In genomic region chr19:8515317-8515716, GRCh38 we compare ENCODE assay signal across 10 cellular contexts. TPM values are rescaled to one million over a fixed set of nuclear protein-coding genes. Genes with fewer than 3 reads are reported as not detected.
DNase-seq lines count a peak whose midpoint lies in the region; ATAC-seq and TF ChIP-seq lines count a peak whose summit lies in the region.
"Had no signal": no experiment of that assay in that cellular context is flagged by ENCODE, and none has a peak within 500 bp of the region (broad histone marks: within the 10 kb centered on the region; RNA-seq: fewer than 3 reads in every experiment).

No MANE protein-coding gene starts in this region.

- H3K4me3 Mint-ChIP-seq in activated CD8-positive, alpha-beta T cell treated with anti-CD3 and anti-CD28 coated beads for 36 hours, result peak overlapping the region; percentile 88
- H3K4me3 Mint-ChIP-seq in central memory CD8-positive, alpha-beta T cell, result peak overlapping the region; percentile 92
- H3K4me3 Mint-ChIP-seq in chondrocyte (ENCODE audit: unreplicated experiment), result no peak overlapping the region

- peak overlapping the region; percentile 99 for H3K27ac Mint-ChIP-seq in activated CD8-positive, alpha-beta T cell treated with anti-CD3 and anti-CD28 coated beads for 36 hours
- H3K27ac Mint-ChIP-seq in central memory CD8-positive, alpha-beta T cell (ENCODE audit: low read depth), result peak overlapping the region; percentile 99
- H3K27ac Mint-ChIP-seq in chondrocyte (ENCODE audit: unreplicated experiment), result no peak overlapping the region

- intact Hi-C loops in activated CD8-positive, alpha-beta T cell treated with anti-CD3 and anti-CD28 coated beads for 36 hours (cut with micrococcal nuclease), result no loop called here

- no peak overlapping the region for H3K27ac ChIP-seq in RWPE1

- CTCF ChIA-PET in activated CD8-positive, alpha-beta T cell treated with anti-CD3 and anti-CD28 coated beads for 36 hours (lab: Charles Lee), result interaction anchor here (1.1 to 10.2 kb wide), 4 partner anchors 10 to 64 kb away, joined by 3 to 117 read pairs (median 4); partner anchors contain the start of gene MYO1F
- CTCF ChIA-PET in RWPE1 (lab: Yijun Ruan, JAX), result no interaction called here

- POLR2A ChIA-PET in activated CD8-positive, alpha-beta T cell treated with anti-CD3 and anti-CD28 coated beads for 36 hours (lab: Charles Lee), result interaction anchor here (0.8 to 3.0 kb wide), 7 partner anchors 9 to 192 kb away, joined by 3 to 24 read pairs (median 3); partner anchors contain the start of genes HNRNPM and MYO1F
- POLR2A ChIA-PET in RWPE1 (lab: Yijun Ruan, JAX; ENCODE audit: low non-redundant PET), result no interaction called here

- peak; percentile 32 for ATAC-seq in activated CD8-positive, alpha-beta T cell treated with anti-CD3 and anti-CD28 coated beads for 36 hours
- ATAC-seq in central memory CD8-positive, alpha-beta T cell (replicated peaks; ENCODE audit: extremely low read depth, poor library complexity, severe bottlenecking), result peak; percentile 10
- no peak for ATAC-seq in HG02852 (IDR thresholded peaks at IDR 0.05; ENCODE audit: unreplicated experiment)
- ATAC-seq: body of pancreas had no signal

- TF ChIP-seq CTCF in activated CD8-positive, alpha-beta T cell treated with anti-CD3 and anti-CD28 coated beads for 36 hours (IDR thresholded peaks at IDR 0.05), result no peak
- no peak for TF ChIP-seq CTCF in chondrocyte (IDR thresholded peaks at IDR 0.05)
- TF ChIP-seq CTCF in RWPE1 (conservative IDR thresholded peaks at IDR 0.05; ENCODE audit: low read depth), result no peak

- no peaks in the 10 kb centered on the region for H3K9me3 Mint-ChIP-seq in activated CD8-positive, alpha-beta T cell treated with anti-CD3 and anti-CD28 coated beads for 36 hours
- H3K9me3 Mint-ChIP-seq in central memory CD8-positive, alpha-beta T cell, result no peaks in the 10 kb centered on the region
- H3K9me3 Mint-ChIP-seq in chondrocyte (ENCODE audit: low read depth), result no peaks in the 10 kb centered on the region

- peaks cover 41% of the 10 kb centered on the region for H3K4me1 Mint-ChIP-seq in activated CD8-positive, alpha-beta T cell treated with anti-CD3 and anti-CD28 coated beads for 36 hours (ENCODE audit: low read depth)
- peaks cover 52% of the 10 kb centered on the region for H3K4me1 Mint-ChIP-seq in central memory CD8-positive, alpha-beta T cell
- H3K4me1 Mint-ChIP-seq in chondrocyte (ENCODE audit: low read depth), result peaks cover 23% of the 10 kb centered on the region

- H3K27me3 Mint-ChIP-seq in activated CD8-positive, alpha-beta T cell treated with anti-CD3 and anti-CD28 coated beads for 36 hours, result no peaks in the 10 kb centered on the region
- H3K27me3 Mint-ChIP-seq in central memory CD8-positive, alpha-beta T cell, result no peaks in the 10 kb centered on the region
- no peaks in the 10 kb centered on the region for H3K27me3 Mint-ChIP-seq in chondrocyte (ENCODE audit: low read depth)

- peaks cover 5% of the 10 kb centered on the region for H3K36me3 Mint-ChIP-seq in activated CD8-positive, alpha-beta T cell treated with anti-CD3 and anti-CD28 coated beads for 36 hours (ENCODE audit: low read depth)
- peaks cover 43% of the 10 kb centered on the region for H3K36me3 Mint-ChIP-seq in central memory CD8-positive, alpha-beta T cell (ENCODE audit: insufficient read depth)
- H3K36me3 Mint-ChIP-seq in chondrocyte (ENCODE audit: low read depth), result no peaks in the 10 kb centered on the region

- DNase-seq in MV-4-11 (lab: John Stamatoyannopoulos, UW) (peak; percentile 92), chondrocyte (ENCODE audit: low spot score) (no peak), RWPE1 (ENCODE audit: low spot score) (no peak), NCI-H1694 (lab: John Stamatoyannopoulos, UW) (no peak)
- DNase-seq in activated CD8-positive, alpha-beta T cell treated with anti-CD3 and anti-CD28 coated beads for 36 hours, result peak; percentile 78
- DNase-seq in central memory CD8-positive, alpha-beta T cell (ENCODE audit: low spot score in 2 of 2), result peak; percentile 31 to 46
- peak; percentile 13 for DNase-seq in stimulated activated CD8-positive, alpha-beta memory T cell treated with anti-CD3 and anti-CD28 coated beads, Interleukin-12 subunit alpha, Interleukin-12 subunit beta, amount 100 ng/mL, for 4 hours (ENCODE audit: low read depth)
- DNase-seq: body of pancreas, hypothalamus had no signal

RNA-seq across cellular contexts. Expression of gene ZNF414, which starts 1.4 kb away (rescaled TPM):
- 10 to 100 TPM; 21.6 to 24.0 TPM for total RNA-seq in activated CD8-positive, alpha-beta T cell treated with anti-CD3 and anti-CD28 coated beads for 36 hours
- 22.0 to 26.8 TPM (median 25.3 TPM) in 3 replicates for total RNA-seq in chondrocyte

RNA-seq across cellular contexts. Expression of gene PRAM1, which starts 12.9 kb away (rescaled TPM):
- total RNA-seq in activated CD8-positive, alpha-beta T cell treated with anti-CD3 and anti-CD28 coated beads for 36 hours, result 1 to 10 TPM in 1 of 2 experiments, under 1 TPM in 1; 0.74 to 1.1 TPM
- total RNA-seq in chondrocyte, result 0.20 to 0.46 TPM in 2 of 3 replicates, not detected in the other

Comparison
In these comparisons a context has a peak if more than half of its experiments do, and no peak if none do; other contexts are left out.
1. DNase-seq: peak in MV-4-11 (single experiment), activated CD8-positive, alpha-beta T cell treated with anti-CD3 and anti-CD28 coated beads for 36 hours (single experiment), central memory CD8-positive, alpha-beta T cell (2 of 2) and stimulated activated CD8-positive, alpha-beta memory T cell treated with anti-CD3 and anti-CD28 coated beads, Interleukin-12 subunit alpha, Interleukin-12 subunit beta, amount 100 ng/mL, for 4 hours (single experiment); none in chondrocyte (single experiment), RWPE1 (single experiment) and NCI-H1694 (single experiment).